10 cellular contexts compared by ENCODE assay signal in the genomic region with DNA sequence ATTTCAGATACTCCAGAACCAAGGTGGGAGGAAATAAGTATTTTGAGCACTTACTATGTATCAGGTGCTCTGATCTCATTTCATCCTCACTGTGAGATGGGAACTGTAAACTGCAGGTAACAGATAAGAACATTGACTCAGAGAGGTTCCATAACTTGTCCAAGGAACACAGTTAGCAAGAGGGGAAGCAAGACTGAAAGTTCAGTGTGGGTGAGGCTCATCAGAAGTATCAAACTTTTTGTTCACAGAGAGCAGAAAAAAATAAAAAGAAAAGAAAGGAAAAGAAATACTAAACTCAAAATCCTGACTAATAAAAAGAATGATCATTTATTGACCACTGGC. TPM values are rescaled to one million over a fixed set of nuclear protein-coding genes. Genes with fewer than 3 reads are reported as not detected.
A peak's percentile ranks its signal among the peaks of the same experiment; 100 is the strongest.
DNase-seq lines count a peak whose midpoint lies in the region; ATAC-seq and TF ChIP-seq lines count a peak whose summit lies in the region.
"Had no signal": no experiment of that assay in that cellular context is flagged by ENCODE, and none has a peak within 500 bp of the region (broad histone marks: within the 10 kb centered on the region; RNA-seq: fewer than 3 reads in every experiment).

No MANE protein-coding gene starts in this region.

- peak overlapping the region; percentile 80 to 83 for H3K27ac ChIP-seq in ascending aorta
- H3K27ac ChIP-seq in upper lobe of right lung = peak overlapping the region; percentile 66

- peaks cover 4 to 13% of the 10 kb centered on the region in 2 donors for H3K4me1 ChIP-seq in ascending aorta
- H3K4me1 ChIP-seq in upper lobe of right lung = peaks cover 19% of the 10 kb centered on the region

- H3K9me3 ChIP-seq in ascending aorta (no peaks in the 10 kb centered on the region), upper lobe of right lung (no peaks in the 10 kb centered on the region)

- H3K27ac Mint-ChIP-seq in activated naive CD8-positive, alpha-beta T cell treated with anti-CD3 and anti-CD28 coated beads, Interleukin-2, amount 10 ng/mL, durations not matched to agents 7 days and 5 days = no peak overlapping the region
- H3K27ac Mint-ChIP-seq in activated naive CD8-positive, alpha-beta T cell treated with anti-CD3 and anti-CD28 coated beads for 36 hours = no peak overlapping the region
- H3K27ac Mint-ChIP-seq in mesothelial cell of epicardium (peak overlapping the region; percentile 71), immature natural killer cell (no peak overlapping the region)

- H3K36me3 Mint-ChIP-seq in activated naive CD8-positive, alpha-beta T cell treated with anti-CD3 and anti-CD28 coated beads, Interleukin-2, amount 10 ng/mL, durations not matched to agents 7 days and 5 days = peaks cover 17% of the 10 kb centered on the region
- H3K36me3 Mint-ChIP-seq in activated naive CD8-positive, alpha-beta T cell treated with anti-CD3 and anti-CD28 coated beads for 36 hours = peaks cover 26% of the 10 kb centered on the region
- H3K36me3 Mint-ChIP-seq in mesothelial cell of epicardium = no peaks in the 10 kb centered on the region
- peaks cover 5 to 18% (median 6%) of the 10 kb centered on the region in 3 donors for H3K36me3 Mint-ChIP-seq in immature natural killer cell

- no peak for DNase-seq in activated naive CD8-positive, alpha-beta T cell treated with anti-CD3 and anti-CD28 coated beads, Interleukin-2, amount 10 ng/mL, durations not matched to agents 7 days and 5 days
- no peak for DNase-seq in activated naive CD8-positive, alpha-beta T cell treated with anti-CD3 and anti-CD28 coated beads for 36 hours
- DNase-seq in ascending aorta (ENCODE audit: low spot score in 2 of 2) (no peak), mesothelial cell of epicardium (ENCODE audit: low spot score in 2 of 2, unreplicated experiment in 2 of 2) (no peak), upper lobe of right lung (no peak), immature natural killer cell (no peak), NCI-H2171 (lab: John Stamatoyannopoulos, UW) (no peak), NOMO-1 treated with DMSO at 0.1 percent for 48 hours (lab: John Stamatoyannopoulos, UW; ENCODE audit: unreplicated experiment) (no peak)
- DNase-seq: effector memory CD8-positive, alpha-beta T cell had no signal

- peak overlapping the region in 1 of 2 donors; percentile 41 for H3K4me3 ChIP-seq in ascending aorta
- H3K4me3 ChIP-seq in upper lobe of right lung = no peak overlapping the region
- H3K4me3 ChIP-seq: lung had no signal

- H3K4me3 Mint-ChIP-seq in activated naive CD8-positive, alpha-beta T cell treated with anti-CD3 and anti-CD28 coated beads, Interleukin-2, amount 10 ng/mL, durations not matched to agents 7 days and 5 days = peak overlapping the region; percentile 1
- no peak overlapping the region for H3K4me3 Mint-ChIP-seq in activated naive CD8-positive, alpha-beta T cell treated with anti-CD3 and anti-CD28 coated beads for 36 hours
- H3K4me3 Mint-ChIP-seq in mesothelial cell of epicardium (no peak overlapping the region), immature natural killer cell (no peak overlapping the region)
- H3K4me3 Mint-ChIP-seq: effector memory CD8-positive, alpha-beta T cell had no signal

- H3K27me3 Mint-ChIP-seq in activated naive CD8-positive, alpha-beta T cell treated with anti-CD3 and anti-CD28 coated beads, Interleukin-2, amount 10 ng/mL, durations not matched to agents 7 days and 5 days = no peaks in the 10 kb centered on the region
- no peaks in the 10 kb centered on the region for H3K27me3 Mint-ChIP-seq in activated naive CD8-positive, alpha-beta T cell treated with anti-CD3 and anti-CD28 coated beads for 36 hours
- H3K27me3 Mint-ChIP-seq in mesothelial cell of epicardium (ENCODE audit: low read depth) (no peaks in the 10 kb centered on the region), immature natural killer cell (ENCODE audit: low read depth in 3 of 3) (peaks cover 0 to 2% (median 2%) of the 10 kb centered on the region in 3 donors)
- H3K27me3 Mint-ChIP-seq: effector memory CD8-positive, alpha-beta T cell had no signal

- no peaks in the 10 kb centered on the region for H3K36me3 ChIP-seq in ascending aorta
- no peaks in the 10 kb centered on the region for H3K36me3 ChIP-seq in upper lobe of right lung

- POLR2A ChIA-PET in activated naive CD8-positive, alpha-beta T cell treated with anti-CD3 and anti-CD28 coated beads, Interleukin-2, amount 10 ng/mL, durations not matched to agents 7 days and 5 days (lab: Charles Lee) = interaction anchor here (1.1 to 1.2 kb wide), 2 partner anchors 9 to 29 kb away, joined by 3 read pairs; no protein-coding TSS in a partner anchor

- H3K9me3 Mint-ChIP-seq in activated naive CD8-positive, alpha-beta T cell treated with anti-CD3 and anti-CD28 coated beads, Interleukin-2, amount 10 ng/mL, durations not matched to agents 7 days and 5 days = peaks cover 7% of the 10 kb centered on the region
- peaks cover 2% of the 10 kb centered on the region for H3K9me3 Mint-ChIP-seq in activated naive CD8-positive, alpha-beta T cell treated with anti-CD3 and anti-CD28 coated beads for 36 hours
- H3K9me3 Mint-ChIP-seq in mesothelial cell of epicardium (no peaks in the 10 kb centered on the region), immature natural killer cell (no peaks in the 10 kb centered on the region)
- H3K9me3 Mint-ChIP-seq: effector memory CD8-positive, alpha-beta T cell had no signal

- intact Hi-C loops in ascending aorta (cut with DNase I) (loop anchor here (1.0 to 2.0 kb wide), 2 partner anchors 16 to 37 kb away; a partner anchor contains a TSS), upper lobe of right lung (cut with DNase I) (no loop called here)

- ATAC-seq in activated naive CD8-positive, alpha-beta T cell treated with anti-CD3 and anti-CD28 coated beads, Interleukin-2, amount 10 ng/mL, durations not matched to agents 7 days and 5 days (ENCODE audit: low read depth) = no peak
- ATAC-seq in upper lobe of right lung = no peak

- H3K27me3 ChIP-seq in ascending aorta = no peaks in the 10 kb centered on the region
- H3K27me3 ChIP-seq in upper lobe of right lung = no peaks in the 10 kb centered on the region

- H3K4me1 Mint-ChIP-seq in activated naive CD8-positive, alpha-beta T cell treated with anti-CD3 and anti-CD28 coated beads, Interleukin-2, amount 10 ng/mL, durations not matched to agents 7 days and 5 days = peaks cover 33% of the 10 kb centered on the region
- peaks cover 38% of the 10 kb centered on the region for H3K4me1 Mint-ChIP-seq in activated naive CD8-positive, alpha-beta T cell treated with anti-CD3 and anti-CD28 coated beads for 36 hours
- H3K4me1 Mint-ChIP-seq in mesothelial cell of epicardium (peaks cover 31% of the 10 kb centered on the region), immature natural killer cell (peaks cover 24 to 25% of the 10 kb centered on the region in 2 donors)

- no peak for TF ChIP-seq CTCF in ascending aorta (IDR thresholded peaks at IDR 0.05)
- no peak for TF ChIP-seq CTCF in mesothelial cell of epicardium (IDR thresholded peaks at IDR 0.05; ENCODE audit: unreplicated experiment)
- no peak for TF ChIP-seq CTCF in upper lobe of right lung (IDR thresholded peaks at IDR 0.05)

RNA-seq across cellular contexts. Expression of a gene that starts 37.1 kb away (rescaled TPM):
- total RNA-seq in activated naive CD8-positive, alpha-beta T cell treated with anti-CD3 and anti-CD28 coated beads, Interleukin-2, amount 10 ng/mL, durations not matched to agents 7 days and 5 days = 10 to 100 TPM; 11.9 to 14.3 TPM
- total RNA-seq in activated naive CD8-positive, alpha-beta T cell treated with anti-CD3 and anti-CD28 coated beads for 36 hours = 10 to 100 TPM; 23.1 to 23.4 TPM
- 7.7 TPM for total RNA-seq in ascending aorta
- total RNA-seq in mesothelial cell of epicardium = 7.6 to 10.3 TPM (median 9.9 TPM) in 3 replicates
- total RNA-seq in upper lobe of right lung = 12.5 TPM
- polyA plus RNA-seq in immature natural killer cell = 1 to 10 TPM; 2.2 to 6.5 (median 6.0) TPM
